Comparison of ENCODE assay signal across 8 cellular contexts in the genomic region with DNA sequence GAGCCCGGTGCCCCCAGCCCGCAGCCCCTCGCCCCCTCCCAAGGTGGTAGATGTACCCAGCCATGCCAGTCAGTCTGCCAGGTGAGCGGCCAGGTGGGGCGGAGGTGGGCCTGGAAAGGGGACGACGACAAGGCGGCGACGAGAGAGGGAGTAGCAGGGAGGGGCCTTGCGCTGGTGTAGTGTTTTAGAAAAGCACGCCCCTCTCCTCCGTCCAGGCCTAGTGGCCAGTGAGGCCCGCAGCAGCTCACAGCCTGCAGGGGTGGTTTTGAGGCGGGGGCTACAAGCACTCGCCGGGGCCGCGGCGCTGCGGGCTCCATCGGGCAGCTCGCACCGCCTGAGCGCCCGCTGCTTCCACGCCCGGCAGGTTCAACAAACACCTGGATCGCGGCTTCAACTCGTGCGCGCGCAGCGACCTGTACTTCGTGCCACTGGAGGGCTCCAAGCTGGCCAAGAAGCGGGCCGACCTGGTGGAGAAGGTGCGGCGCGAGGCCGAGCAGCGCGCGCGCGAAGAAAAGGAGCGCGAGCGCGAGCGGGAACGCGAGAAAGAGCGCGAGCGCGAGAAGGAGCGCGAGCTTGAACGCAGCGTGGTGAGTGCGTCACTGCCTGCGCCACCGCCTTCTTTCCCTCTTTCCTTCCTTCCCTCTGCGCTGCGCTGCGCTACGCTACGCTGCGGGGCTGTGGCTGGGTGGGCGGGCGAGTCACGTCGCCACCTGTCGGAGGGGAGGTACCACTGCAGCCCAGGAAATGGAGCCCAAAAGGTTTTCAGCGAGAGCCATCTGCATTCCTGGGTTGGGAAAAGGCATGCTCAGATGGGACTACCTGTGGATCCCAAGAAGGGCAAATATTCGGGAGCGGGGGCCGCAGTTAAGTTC. TPM values are rescaled to one million over a fixed set of nuclear protein-coding genes. Genes with fewer than 3 reads are reported as not detected.
DNase-seq lines count a peak whose midpoint lies in the region; ATAC-seq and TF ChIP-seq lines count a peak whose summit lies in the region.

No MANE protein-coding gene starts in this region.

- peak overlapping the region; percentile 84 to 94 (median 89) for H3K4me3 Mint-ChIP-seq in CD4-positive, CD25-positive, alpha-beta regulatory T cell

- TF ChIP-seq RAD21 in liver (IDR thresholded peaks at IDR 0.05): peak; percentile 77 to 87

- peaks cover 3 to 61% (median 22%) of the 10 kb centered on the region in 4 donors for H3K4me1 Mint-ChIP-seq in CD4-positive, CD25-positive, alpha-beta regulatory T cell

- TF ChIP-seq CTCF in liver (IDR thresholded peaks at IDR 0.05; ENCODE audit: low read depth, low read length, missing input control): peak; percentile 97

- peaks cover 30% of the 10 kb centered on the region for H3K4me1 ChIP-seq in CD4-positive, CD25-positive, alpha-beta regulatory T cell (ENCODE audit: control insufficient read depth, insufficient read depth, low read length, poor library complexity, severe bottlenecking)
- H3K4me1 ChIP-seq in liver (ENCODE audit: control insufficient read depth in 4 of 4, insufficient read depth in 4 of 4, low read length in 3 of 4): peaks cover 11 to 36% (median 19%) of the 10 kb centered on the region in 4 donors

- peak overlapping the region; percentile 77 to 91 for H3K9ac ChIP-seq in liver (ENCODE audit: low read depth in 1 of 2, low read length in 2 of 2)

- DNase-seq in CD4-positive, CD25-positive, alpha-beta regulatory T cell: peak; percentile 89 to 97 (median 94)
- DNase-seq in NCI-H774 (lab: John Stamatoyannopoulos, UW) (peak; percentile 98), dermis blood vessel endothelial cell (peak; percentile 97)
- DNase-seq in activated CD4-positive, alpha-beta T cell treated with anti-CD3 and anti-CD28 coated beads, Interleukin-2, amount 50 U/mL, for 48 hours: peak; percentile 91 to 93
- peak; percentile 93 for DNase-seq in stimulated activated CD4-positive, alpha-beta T cell treated with anti-CD3 and anti-CD28 coated beads, Interleukin-4, amount 100 ng/mL, for 24 hours

- peaks cover 5% of the 10 kb centered on the region for H3K36me3 ChIP-seq in CD4-positive, CD25-positive, alpha-beta regulatory T cell (ENCODE audit: control insufficient read depth, insufficient read depth, low read length)
- peaks cover 0 to 14% (median 7%) of the 10 kb centered on the region in 4 donors for H3K36me3 ChIP-seq in liver (ENCODE audit: control insufficient read depth in 4 of 4, insufficient read depth in 3 of 4, low read depth in 1 of 4, low read length in 3 of 4)

- H3K36me3 Mint-ChIP-seq in CD4-positive, CD25-positive, alpha-beta regulatory T cell: peaks cover 12% of the 10 kb centered on the region

- peak overlapping the region; percentile 93 for H3K27ac ChIP-seq in CD4-positive, CD25-positive, alpha-beta regulatory T cell (ENCODE audit: insufficient read depth, low read length, poor library complexity, severe bottlenecking)
- peak overlapping the region; percentile 91 to 96 for H3K27ac ChIP-seq in liver (ENCODE audit: low read depth in 1 of 2, low read length in 2 of 2)

- no peaks in the 10 kb centered on the region for H3K9me3 Mint-ChIP-seq in CD4-positive, CD25-positive, alpha-beta regulatory T cell

- H3K4me3 ChIP-seq in CD4-positive, CD25-positive, alpha-beta regulatory T cell (ENCODE audit: low read depth, low read length): peak overlapping the region; percentile 44
- peak overlapping the region; percentile 60 to 70 (median 66) for H3K4me3 ChIP-seq in liver (ENCODE audit: low read depth in 1 of 3, low read length in 3 of 3)

- H3K27ac Mint-ChIP-seq in CD4-positive, CD25-positive, alpha-beta regulatory T cell: peak overlapping the region; percentile 91 to 97 (median 97)

- H3K9me3 ChIP-seq in CD4-positive, CD25-positive, alpha-beta regulatory T cell (ENCODE audit: control insufficient read depth in 2 of 2, low read length in 2 of 2): no peaks in the 10 kb centered on the region
- no peaks in the 10 kb centered on the region for H3K9me3 ChIP-seq in liver (ENCODE audit: control insufficient read depth in 4 of 4, low read length in 3 of 4)

- ATAC-seq in CD4-positive, CD25-positive, alpha-beta regulatory T cell (ENCODE audit: low read depth in 2 of 2): peak; percentile 95 to 96
- peak; percentile 92 for ATAC-seq in GM19372 (IDR thresholded peaks at IDR 0.05; ENCODE audit: low read depth, unreplicated experiment)
- peak; percentile 60 for ATAC-seq in HG03558 (IDR thresholded peaks at IDR 0.05; ENCODE audit: extremely low read depth, unreplicated experiment)

- H3K27me3 Mint-ChIP-seq in CD4-positive, CD25-positive, alpha-beta regulatory T cell: no peaks in the 10 kb centered on the region

- WGBS in liver: under 1% methylated on average over 80 of the region's 80 CpGs

- no peaks in the 10 kb centered on the region for H3K27me3 ChIP-seq in CD4-positive, CD25-positive, alpha-beta regulatory T cell (ENCODE audit: control insufficient read depth, insufficient read depth, low read length)
- H3K27me3 ChIP-seq in liver (ENCODE audit: control insufficient read depth in 4 of 4, insufficient read depth in 4 of 4, low read length in 3 of 4): no peaks in the 10 kb centered on the region

TF ChIP-seq in liver, 16 proteins besides CTCF, POLR2A, EP300 and RAD21 (continues in another document):
- TF ChIP-seq JUND (IDR thresholded peaks at IDR 0.05): peak in 1 of 2 donors; percentile 52
- TF ChIP-seq RXRA (IDR thresholded peaks at IDR 0.05): peak; percentile 44 to 46
- no peak for TF ChIP-seq HNF4G (IDR thresholded peaks at IDR 0.05)
- peak; percentile 57 for TF ChIP-seq FOXA1 (IDR thresholded peaks at IDR 0.05)
- no peak for TF ChIP-seq NR2F2 (IDR thresholded peaks at IDR 0.05)
- no peak for TF ChIP-seq TAF1 (conservative IDR thresholded peaks at IDR 0.05)
- peak in 1 of 2 donors; percentile 92 for TF ChIP-seq GABPA (IDR thresholded peaks at IDR 0.05 in 1 of 2, conservative IDR thresholded peaks at IDR 0.05 in 1 of 2)
- TF ChIP-seq, protein P1, sequence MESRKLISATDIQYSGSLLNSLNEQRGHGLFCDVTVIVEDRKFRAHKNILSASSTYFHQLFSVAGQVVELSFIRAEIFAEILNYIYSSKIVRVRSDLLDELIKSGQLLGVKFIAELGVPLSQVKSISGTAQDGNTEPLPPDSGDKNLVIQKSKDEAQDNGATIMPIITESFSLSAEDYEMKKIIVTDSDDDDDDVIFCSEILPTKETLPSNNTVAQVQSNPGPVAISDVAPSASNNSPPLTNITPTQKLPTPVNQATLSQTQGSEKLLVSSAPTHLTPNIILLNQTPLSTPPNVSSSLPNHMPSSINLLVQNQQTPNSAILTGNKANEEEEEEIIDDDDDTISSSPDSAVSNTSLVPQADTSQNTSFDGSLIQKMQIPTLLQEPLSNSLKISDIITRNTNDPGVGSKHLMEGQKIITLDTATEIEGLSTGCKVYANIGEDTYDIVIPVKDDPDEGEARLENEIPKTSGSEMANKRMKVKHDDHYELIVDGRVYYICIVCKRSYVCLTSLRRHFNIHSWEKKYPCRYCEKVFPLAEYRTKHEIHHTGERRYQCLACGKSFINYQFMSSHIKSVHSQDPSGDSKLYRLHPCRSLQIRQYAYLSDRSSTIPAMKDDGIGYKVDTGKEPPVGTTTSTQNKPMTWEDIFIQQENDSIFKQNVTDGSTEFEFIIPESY (IDR thresholded peaks at IDR 0.05): peak; percentile 98
- TF ChIP-seq EGR1 (IDR thresholded peaks at IDR 0.05; ENCODE audit: low read depth in 2 of 2): peak; percentile 22 to 90
- TF ChIP-seq ATF3 (IDR thresholded peaks at IDR 0.05): no peak
- peak; percentile 93 for TF ChIP-seq YY1 (IDR thresholded peaks at IDR 0.05)
- TF ChIP-seq SP1 (IDR thresholded peaks at IDR 0.05): peak; percentile 73
- TF ChIP-seq FOXA2 (IDR thresholded peaks at IDR 0.05): peak; percentile 55
- TF ChIP-seq HNF4A (conservative IDR thresholded peaks at IDR 0.05): peak in 1 of 2 donors; percentile 29

RNA-seq across cellular contexts. Expression of gene RNU7-1, which starts 5.9 kb away (rescaled TPM):
- total RNA-seq in CD4-positive, CD25-positive, alpha-beta regulatory T cell: not detected
- not detected for polyA plus RNA-seq in CD4-positive, CD25-positive, alpha-beta regulatory T cell
- total RNA-seq in dermis blood vessel endothelial cell (not detected in 2 replicates), liver (not detected)
- polyA plus RNA-seq in liver: not detected

RNA-seq across cellular contexts. Expression of gene C12orf57, which starts 6.1 kb away (rescaled TPM):
- 186 TPM for total RNA-seq in CD4-positive, CD25-positive, alpha-beta regulatory T cell
- polyA plus RNA-seq in CD4-positive, CD25-positive, alpha-beta regulatory T cell: 100 to 1,000 TPM; 310 to 410 (median 340) TPM
- total RNA-seq in dermis blood vessel endothelial cell (73.7 and 177 TPM in 2 replicates), liver (10 to 100 TPM; 49.2 to 53.8 TPM)
- polyA plus RNA-seq in liver: 100 to 1,000 TPM in 1 of 2 donors, 10 to 100 TPM in 1; 77.7 to 193 TPM

RNA-seq across cellular contexts. Expression of gene ATN1, which starts 10.0 kb away (rescaled TPM):
- total RNA-seq in CD4-positive, CD25-positive, alpha-beta regulatory T cell: 27.5 TPM
- polyA plus RNA-seq in CD4-positive, CD25-positive, alpha-beta regulatory T cell: under 1 TPM; 0.17 to 0.82 (median 0.53) TPM
- total RNA-seq in dermis blood vessel endothelial cell (12.1 and 18.7 TPM in 2 replicates), liver (10 to 100 TPM in 1 of 2 donors, 1 to 10 TPM in 1; 3.6 to 10.2 TPM)
- 10 to 100 TPM in 1 of 2 donors, 1 to 10 TPM in 1; 5.6 to 12.6 TPM for polyA plus RNA-seq in liver

RNA-seq across cellular contexts. Expression of gene PTPN6, which starts 13.4 kb away (rescaled TPM):
- total RNA-seq in CD4-positive, CD25-positive, alpha-beta regulatory T cell: 174 TPM
- 100 to 1,000 TPM; 261 to 321 (median 291) TPM for polyA plus RNA-seq in CD4-positive, CD25-positive, alpha-beta regulatory T cell
- total RNA-seq in dermis blood vessel endothelial cell (2.4 and 3.4 TPM in 2 replicates), liver (10 to 100 TPM; 19.7 to 41.0 TPM)
- polyA plus RNA-seq in liver: 10 to 100 TPM; 15.2 to 19.4 TPM

RNA-seq across cellular contexts. Expression of gene ENO2, which starts 23.3 kb away (rescaled TPM):
- 88.2 TPM for total RNA-seq in CD4-positive, CD25-positive, alpha-beta regulatory T cell
- 10 to 100 TPM; 18.1 to 24.8 (median 22.7) TPM for polyA plus RNA-seq in CD4-positive, CD25-positive, alpha-beta regulatory T cell
- 2.8 and 2.9 TPM in 2 replicates for total RNA-seq in dermis blood vessel endothelial cell
- total RNA-seq in liver: 1 to 10 TPM; 1.1 to 3.1 TPM
- 1 to 10 TPM; 1.3 to 1.6 TPM for polyA plus RNA-seq in liver

Comparison
In these comparisons a context has a peak if more than half of its experiments do, and no peak if none do; other contexts are left out.
1. Peak in every context shown above with its lines: DNase-seq, ATAC-seq, H3K4me3 ChIP-seq and H3K27ac ChIP-seq.